14 cellular contexts compared by ENCODE assay signal in the genomic region with DNA sequence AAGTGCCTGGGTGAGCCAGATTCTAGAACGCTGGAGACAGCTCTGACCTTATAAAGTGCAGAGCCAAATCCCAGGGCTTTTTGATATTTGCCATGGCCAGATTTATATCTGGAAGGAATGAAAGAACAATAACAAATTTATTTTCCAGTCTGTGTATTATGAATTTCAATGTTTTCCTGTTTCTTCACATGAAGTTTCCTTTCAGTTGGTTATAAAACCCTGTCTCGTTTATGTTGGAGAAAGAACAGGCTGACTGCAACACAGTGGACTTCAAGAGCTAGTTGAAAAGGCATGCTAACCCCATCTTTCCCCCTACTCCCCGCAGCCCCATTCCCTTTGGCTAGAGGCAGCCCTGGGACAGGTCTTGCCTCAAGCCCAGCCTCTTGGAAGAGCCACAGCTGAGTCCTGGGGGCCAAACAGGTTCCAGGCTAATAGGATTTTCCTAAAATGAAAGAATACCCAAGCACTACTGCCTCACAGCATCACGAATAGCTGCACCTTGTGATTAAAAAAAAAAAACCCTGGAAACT. TPM values are rescaled to one million over a fixed set of nuclear protein-coding genes. Genes with fewer than 3 reads are reported as not detected.
DNase-seq lines count a peak whose midpoint lies in the region; ATAC-seq, FAIRE-seq and TF ChIP-seq lines count a peak whose summit lies in the region.
"Had no signal": no experiment of that assay in that cellular context is flagged by ENCODE, and none has a peak within 500 bp of the region (broad histone marks: within the 10 kb centered on the region; RNA-seq: fewer than 3 reads in every experiment).

No MANE protein-coding gene starts in this region.

- H3K36me3 ChIP-seq in BJ (ENCODE audit: control insufficient read depth, insufficient read depth, low read length) (peaks cover 7% of the 10 kb centered on the region; the same call in 1 of the 2 replicates), breast epithelium (no peaks in the 10 kb centered on the region), HepG2 (replicated peaks in 1 of 2; ENCODE audit: control insufficient read depth in 1 of 2, insufficient read depth in 2 of 2, low read length in 2 of 2) (no peaks in the 10 kb centered on the region), skeletal muscle satellite cell (ENCODE audit: insufficient read depth, low read length) (peaks cover 9% of the 10 kb centered on the region)
- H3K36me3 ChIP-seq: BLaER1 treated with 17β-estradiol and CSF1 and Interleukin-3, amounts not matched to agents 10 nM and 100 nM had no signal

- WGBS in HepG2 (ENCODE audit: low lambda C conversion rate) = 20% methylated on average over 4 of the region's 4 CpGs

- H3K27me3 ChIP-seq in BJ (ENCODE audit: control insufficient read depth, insufficient read depth, low read length) (no peaks in the 10 kb centered on the region), breast epithelium (no peaks in the 10 kb centered on the region), HepG2 (ENCODE audit: control insufficient read depth in 1 of 2, insufficient read depth in 2 of 2, low read length in 2 of 2) (peaks cover 5 to 29% of the 10 kb centered on the region in 2 experiments), skeletal muscle satellite cell (ENCODE audit: control insufficient read depth, insufficient read depth, low read length) (no peaks in the 10 kb centered on the region)

- TF ChIP-seq CTCF in BJ (IDR thresholded peaks at IDR 0.05; ENCODE audit: insufficient read depth, low read depth, low read length) = no peak
- TF ChIP-seq CTCF in breast epithelium (IDR thresholded peaks at IDR 0.05) = no peak
- TF ChIP-seq CTCF in HepG2 (CRISPR knock-in tag; IDR thresholded peaks at IDR 0.05) = no peak

- H3K4me2 ChIP-seq in HepG2 (ENCODE audit: low read depth, low read length) (peak overlapping the region; percentile 90; the same call in 1 of the 2 replicates), skeletal muscle satellite cell (ENCODE audit: low read length) (peak overlapping the region; percentile 90)
- H3K4me2 ChIP-seq: BLaER1 treated with 17β-estradiol and CSF1 and Interleukin-3, amounts not matched to agents 10 nM and 100 nM had no signal

- no peaks in the 10 kb centered on the region for H3K79me2 ChIP-seq in HepG2 (ENCODE audit: insufficient read depth, low read length)

- no peak overlapping the region for H3K9ac ChIP-seq in HepG2 (ENCODE audit: insufficient read depth, low read depth, low read length)
- H3K9ac ChIP-seq in skeletal muscle satellite cell (ENCODE audit: low read depth, low read length) = peak overlapping the region; percentile 92
- H3K9ac ChIP-seq: BLaER1 treated with 17β-estradiol and CSF1 and Interleukin-3, amounts not matched to agents 10 nM and 100 nM had no signal

- no peak for TF ChIP-seq POLR2A in breast epithelium (IDR thresholded peaks at IDR 0.05)
- TF ChIP-seq POLR2A in HepG2 (IDR thresholded peaks at IDR 0.05; ENCODE audit: insufficient read depth in 1 of 2, low read depth in 2 of 2, low read length in 2 of 2) = no peak

- intact Hi-C loops in breast epithelium (cut with DNase I; ENCODE audit: low total_unique reads) (no loop called here), HepG2 (cut with micrococcal nuclease; ENCODE audit: unreplicated experiment) (loop anchor here (5.0 kb wide), 1 partner anchor 51 kb away; no protein-coding TSS in a partner anchor)

- peak overlapping the region; percentile 80 for H3K4me3 ChIP-seq in BJ (ENCODE audit: low read depth, low read length)
- peak overlapping the region; percentile 63 to 74 (median 68) for H3K4me3 ChIP-seq in breast epithelium
- no peak overlapping the region for H3K4me3 ChIP-seq in HepG2 (replicated peaks in 1 of 3; ENCODE audit: insufficient read depth in 1 of 3, low read depth in 2 of 3, low read length in 3 of 3)
- H3K4me3 ChIP-seq in skeletal muscle satellite cell (ENCODE audit: low read length) = peak overlapping the region; percentile 80
- H3K4me3 ChIP-seq: BLaER1 treated with 17β-estradiol and CSF1 and Interleukin-3, amounts not matched to agents 10 nM and 100 nM had no signal

- TF ChIP-seq EP300 in HepG2 (IDR thresholded peaks at IDR 0.05; ENCODE audit: low read depth in 2 of 2, low read length in 2 of 2) = no peak
- TF ChIP-seq EP300 in HepG2 (CRISPR knock-in tag; IDR thresholded peaks at IDR 0.05; ENCODE audit: borderline replicate concordance) = no peak

- H3K27ac ChIP-seq in breast epithelium = peak overlapping the region; percentile 8 to 63
- H3K27ac ChIP-seq in HepG2 (ENCODE audit: extremely low read length, insufficient read depth, low read length) = no peak overlapping the region
- H3K27ac ChIP-seq: BLaER1 treated with 17β-estradiol and CSF1 and Interleukin-3, amounts not matched to agents 10 nM and 100 nM had no signal

- no peak overlapping the region for H2AFZ ChIP-seq in HepG2 (ENCODE audit: low read length)

- no peaks in the 10 kb centered on the region for H3K9me3 ChIP-seq in breast epithelium
- no peaks in the 10 kb centered on the region for H3K9me3 ChIP-seq in HepG2 (ENCODE audit: low read length)
- H3K9me3 ChIP-seq in skeletal muscle satellite cell (replicated peaks; ENCODE audit: low read length) = no peaks in the 10 kb centered on the region

- in situ Hi-C loops in HepG2 (cut with HindIII; ENCODE audit: extremely low pct_ligation_motif_present, low pct_unique_long_range_greater_than_20kb) = no loop called here

- no peak for ATAC-seq in HepG2
- ATAC-seq: Panc1 had no signal

- POLR2A ChIA-PET in BJ (lab: Charles Lee) (no interaction called here), HepG2 (lab: Yijun Ruan, JAX) (interaction anchor here (0.6 to 1.4 kb wide), 2 partner anchors 12 to 34 kb away, joined by 3 to 4 read pairs; no protein-coding TSS in a partner anchor), HEK293T (lab: Yijun Ruan, JAX) (interaction anchor here (1.3 kb wide), 2 partner anchors 15 to 161 kb away, joined by 3 to 4 read pairs; a partner anchor contains a TSS)

- FAIRE-seq in HepG2 (lab: Jason Lieb, UNC) = no peak

- DNase-seq in BJ (ENCODE audit: low read depth) (no peak), breast epithelium (ENCODE audit: low spot score in 2 of 2) (no peak), HepG2 (ENCODE audit: low spot score) (no peak), NCI-H2081 treated with DMSO at 0.1 percent for 48 hours (lab: John Stamatoyannopoulos, UW) (no peak), HEK293T (ENCODE audit: extremely low spot score) (no peak), NCI-H1436 (lab: John Stamatoyannopoulos, UW) (no peak), NCI-H1930 (lab: John Stamatoyannopoulos, UW) (no peak)
- DNase-seq: activated CD4-positive, alpha-beta memory T cell treated with anti-CD3 and anti-CD28 coated beads, Interleukin-2, amount 10 ng/mL, durations not matched to agents 7 days and 5 days; activated naive CD4-positive, alpha-beta T cell treated with anti-CD3 and anti-CD28 coated beads for 36 hours; NCI-H345 had no signal

- H4K20me1 ChIP-seq in HepG2 (ENCODE audit: insufficient read depth, low read length) = no peaks in the 10 kb centered on the region
- H4K20me1 ChIP-seq: BLaER1 treated with 17β-estradiol and CSF1 and Interleukin-3, amounts not matched to agents 10 nM and 100 nM had no signal

- CTCF ChIA-PET in BJ (lab: Yijun Ruan, JAX) = interaction anchor here (1.2 to 2.5 kb wide), 2 partner anchors 16 to 51 kb away, joined by 3 to 18 read pairs; no protein-coding TSS in a partner anchor
- CTCF ChIA-PET in HepG2 (lab: Yijun Ruan, JAX; ENCODE audit: low intra/inter-chr PET ratio, low total read pairs) = no interaction called here
- CTCF ChIA-PET in HEK293T (lab: Yijun Ruan, JAX) = interaction anchor here (0.6 to 1.2 kb wide), 6 partner anchors 10 to 1346 kb away, joined by 3 to 4 read pairs (median 3); no protein-coding TSS in a partner anchor

- no peak for TF ChIP-seq RAD21 in HepG2 (CRISPR knock-in tag; IDR thresholded peaks at IDR 0.05)

- H3K4me1 ChIP-seq in breast epithelium (no peaks in the 10 kb centered on the region), HepG2 (ENCODE audit: insufficient read depth, low read length) (peaks cover 36% of the 10 kb centered on the region), skeletal muscle satellite cell (ENCODE audit: control insufficient read depth, insufficient read depth, low read length) (peaks cover 15% of the 10 kb centered on the region)

- BruUV-seq in HepG2 (replicated peaks; lab: Mats Ljungman, UMichigan) = no TSS peak

TF ChIP-seq in HepG2, 621 proteins besides CTCF, POLR2A, EP300 and RAD21 (continues in another document):
- TF ChIP-seq MED13 (CRISPR knock-in tag; IDR thresholded peaks at IDR 0.05) (no peak), ZSCAN20 (CRISPR knock-in tag; IDR thresholded peaks at IDR 0.05; ENCODE audit: borderline replicate concordance) (no peak)

TF ChIP-seq in HEK293T, 16 proteins besides CTCF, POLR2A, EP300 and RAD21 (continues in another document):
- TF ChIP-seq ARNT (IDR thresholded peaks at IDR 0.05) (no peak), SUZ12 (IDR thresholded peaks at IDR 0.05) (no peak), NFRKB (IDR thresholded peaks at IDR 0.05) (no peak), ELF4 (IDR thresholded peaks at IDR 0.05) (no peak)

RNA-seq across cellular contexts. Expression of a gene that starts 1.7 kb away (rescaled TPM):
- 135 and 158 TPM in 2 replicates for polyA plus RNA-seq in BJ (2011; rRNA removed)
- polyA minus RNA-seq in BJ (2011; rRNA and poly(A)+ RNA removed) = 63.6 and 91.5 TPM in 2 replicates
- 100 to 1,000 TPM in 1 of 3 donors, 10 to 100 TPM in 2; 81.8 to 171 (median 83.2) TPM for total RNA-seq in breast epithelium
- 0.60 and 0.77 TPM in 2 replicates for total RNA-seq in HepG2 (2016; rRNA removed; fragmentation: Illumina TruSeq; extraction: Trizol)
- 0.09 and 0.30 TPM in 2 replicates for total RNA-seq in HepG2 (2016; cell fraction: cytosol; rRNA removed; fragmentation: Illumina TruSeq; extraction: Trizol; ENCODE audit: low read depth)
- total RNA-seq in HepG2 (2016; cell fraction: insoluble cytoplasmic fraction; rRNA removed; fragmentation: Illumina TruSeq; extraction: Trizol) = 0.43 and 0.54 TPM in 2 replicates
- total RNA-seq in HepG2 (2016; cell fraction: membrane; rRNA removed; fragmentation: Illumina TruSeq; extraction: Trizol) = 0.45 and 0.68 TPM in 2 replicates
- 0.66 and 0.96 TPM in 2 replicates for total RNA-seq in HepG2 (2016; cell fraction: nucleus; rRNA removed; fragmentation: Illumina TruSeq; extraction: Trizol)
- polyA plus RNA-seq in HepG2 (2011; rRNA removed) = 0.38 and 0.71 TPM in 2 replicates
- 0.15 and 0.74 TPM in 2 replicates for polyA plus RNA-seq in HepG2 (2011; cell fraction: cytosol; rRNA removed)
- polyA plus RNA-seq in HepG2 (2011; cell fraction: nucleus; rRNA removed) = 0.23 and 0.81 TPM in 2 replicates
- 30.3 and 36.9 TPM in 2 replicates for polyA plus RNA-seq in HepG2 (2012)
- 0.29 and 0.35 TPM in 2 replicates for polyA plus RNA-seq in HepG2 (2016; cell fraction: cytosol; fragmentation: Illumina TruSeq; extraction: Trizol; ENCODE audit: low read depth)
- polyA plus RNA-seq in HepG2 (2016; cell fraction: insoluble cytoplasmic fraction; fragmentation: Illumina TruSeq; extraction: Trizol; ENCODE audit: low read depth) = 0.86 and 1.8 TPM in 2 replicates
- polyA plus RNA-seq in HepG2 (2016; cell fraction: membrane; fragmentation: Illumina TruSeq; extraction: Trizol; ENCODE audit: low read depth) = 0.79 and 1.0 TPM in 2 replicates
- 1.5 and 2.6 TPM in 2 replicates for polyA plus RNA-seq in HepG2 (2016; cell fraction: nucleus; fragmentation: Illumina TruSeq; extraction: Trizol; ENCODE audit: insufficient read depth, low read depth)
- polyA minus RNA-seq in HepG2 (2011; rRNA and poly(A)+ RNA removed; ENCODE audit: low replicate concordance) = 0.46 and 2.9 TPM in 2 replicates
- 0.44 and 0.89 TPM in 2 replicates for polyA minus RNA-seq in HepG2 (2011; cell fraction: cytosol; rRNA and poly(A)+ RNA removed)
- polyA minus RNA-seq in HepG2 (2011; cell fraction: nucleus; rRNA and poly(A)+ RNA removed) = 0.75 and 0.77 TPM in 2 replicates
- 38.5 and 46.3 TPM in 2 replicates for total RNA-seq in skeletal muscle satellite cell (2012; rRNA removed)
- total RNA-seq: M059J had no signal

Comparison
In these comparisons a context has a peak if more than half of its experiments do, and no peak if none do; other contexts are left out.
1. H3K4me3 ChIP-seq: peak in BJ (single experiment), breast epithelium (3 of 3) and skeletal muscle satellite cell (single experiment); none in HepG2 (0 of 3).
2. RNA of a gene that starts 1.7 kb away (total RNA-seq): 81.8 to 171 TPM in breast epithelium; 0.09 to 0.96 TPM in HepG2; every median in the first group is over 10 times any median in the second.